In genomic region chr20:47317127-47317895, GRCh38 we compare ENCODE assay signal across 8 cellular contexts. TPM values are rescaled to one million over a fixed set of nuclear protein-coding genes. Genes with fewer than 3 reads are reported as not detected.
DNase-seq lines count a peak whose midpoint lies in the region; ATAC-seq and TF ChIP-seq lines count a peak whose summit lies in the region.

No MANE protein-coding gene starts in this region.

- H2AFZ ChIP-seq in hepatocyte: no peak overlapping the region

- TF ChIP-seq CTCF in ascending aorta (IDR thresholded peaks at IDR 0.05) (no peak), hepatocyte (IDR thresholded peaks at IDR 0.05; ENCODE audit: poor library complexity) (no peak)

- no peaks in the 10 kb centered on the region for H3K27me3 Mint-ChIP-seq in T-helper 2 cell treated with Interferon-gamma antibody and Interleukin-4, amounts not matched to agents 5 μg/mL and 100 μg/mL, for 36 hours (ENCODE audit: low read depth)

- H3K4me1 ChIP-seq in ascending aorta (peaks cover 31 to 52% of the 10 kb centered on the region in 2 donors), hepatocyte (ENCODE audit: insufficient read depth) (peaks cover 81% of the 10 kb centered on the region)

- H3K4me1 Mint-ChIP-seq in T-helper 2 cell treated with Interferon-gamma antibody and Interleukin-4, amounts not matched to agents 5 μg/mL and 100 μg/mL, for 36 hours (ENCODE audit: low read depth): peaks cover 50% of the 10 kb centered on the region

- 54% methylated on average over 13 of the region's 13 CpGs for WGBS in hepatocyte (ENCODE audit: low lambda C conversion rate, missing lambda C conversion rate)

- peak overlapping the region in 1 of 2 donors; percentile 15 for H3K4me3 ChIP-seq in ascending aorta
- H3K4me3 ChIP-seq in hepatocyte: no peak overlapping the region
- H3K4me3 ChIP-seq in skeletal muscle cell (ENCODE audit: low read depth, low read length): no peak overlapping the region

- peaks cover 79% of the 10 kb centered on the region for H3K79me2 ChIP-seq in hepatocyte

- peak overlapping the region; percentile 70 for H3K4me2 ChIP-seq in hepatocyte

- H3K27ac ChIP-seq in ascending aorta: peak overlapping the region; percentile 97 to 99
- peak overlapping the region; percentile 96 for H3K27ac ChIP-seq in hepatocyte

- peaks cover 18% of the 10 kb centered on the region for H3K36me3 Mint-ChIP-seq in T-helper 2 cell treated with Interferon-gamma antibody and Interleukin-4, amounts not matched to agents 5 μg/mL and 100 μg/mL, for 36 hours (ENCODE audit: low read depth)

- H3K36me3 ChIP-seq in ascending aorta (no peaks in the 10 kb centered on the region), hepatocyte (replicated peaks; ENCODE audit: insufficient read depth, low read depth) (no peaks in the 10 kb centered on the region)

- no peaks in the 10 kb centered on the region for H3K9me3 Mint-ChIP-seq in T-helper 2 cell treated with Interferon-gamma antibody and Interleukin-4, amounts not matched to agents 5 μg/mL and 100 μg/mL, for 36 hours

- peak overlapping the region; percentile 70 for H3K27ac Mint-ChIP-seq in T-helper 2 cell treated with Interferon-gamma antibody and Interleukin-4, amounts not matched to agents 5 μg/mL and 100 μg/mL, for 36 hours

- peak; percentile 43 for DNase-seq in activated gamma-delta T cell treated with Interleukin-2 at 50 U/mL for 16 hours
- DNase-seq in activated gamma-delta T cell (lab: John Stamatoyannopoulos, UW): no peak
- peak; percentile 65 for DNase-seq in T-helper 2 cell treated with Interferon-gamma antibody and Interleukin-4, amounts not matched to agents 5 μg/mL and 100 μg/mL, for 36 hours (ENCODE audit: low spot score)
- DNase-seq in ascending aorta (ENCODE audit: low spot score in 2 of 2): peak; percentile 68 to 96
- DNase-seq in hepatocyte (ENCODE audit: low spot score): peak; percentile 82
- peak; percentile 94 for DNase-seq in skeletal muscle cell (ENCODE audit: low read depth)

- intact Hi-C loops in ascending aorta (cut with DNase I): loop anchor here (1.0 to 2.0 kb wide), 3 partner anchors 43 to 67 kb away; no protein-coding TSS in a partner anchor

- ATAC-seq in GM21423 (IDR thresholded peaks at IDR 0.05; ENCODE audit: unreplicated experiment) (no peak), HG02759 (IDR thresholded peaks at IDR 0.05; ENCODE audit: unreplicated experiment) (no peak)

- H3K9me3 ChIP-seq in ascending aorta: no peaks in the 10 kb centered on the region
- no peaks in the 10 kb centered on the region for H3K9me3 ChIP-seq in hepatocyte (ENCODE audit: low read depth)

- H3K4me3 Mint-ChIP-seq in T-helper 2 cell treated with Interferon-gamma antibody and Interleukin-4, amounts not matched to agents 5 μg/mL and 100 μg/mL, for 36 hours: peak overlapping the region; percentile 65

- no peaks in the 10 kb centered on the region for H3K27me3 ChIP-seq in ascending aorta
- no peaks in the 10 kb centered on the region for H3K27me3 ChIP-seq in hepatocyte

- H3K9me2 ChIP-seq in hepatocyte (replicated peaks; ENCODE audit: insufficient read depth): no peaks in the 10 kb centered on the region

- no peaks in the 10 kb centered on the region for H4K20me1 ChIP-seq in hepatocyte (ENCODE audit: insufficient read depth, poor library complexity, severe bottlenecking)

RNA-seq across cellular contexts. Expression of gene ZMYND8, which starts 39.2 kb away (rescaled TPM):
- total RNA-seq in ascending aorta: 23.2 TPM
- 28.9 and 30.3 TPM in 2 replicates for total RNA-seq in hepatocyte
- 34.3 and 43.1 TPM in 2 replicates for polyA plus RNA-seq in hepatocyte
